Comparison of ENCODE assay signal across 24 cellular contexts in genomic region chr1:76121850-76122249, GRCh38.
"Had no signal": no experiment of that assay in that cellular context is flagged by ENCODE, and none has a peak within 500 bp of the region (broad histone marks: within the 10 kb centered on the region; RNA-seq: fewer than 3 reads in every experiment).

No MANE protein-coding gene starts in this region.

- H3K9me3 ChIP-seq: breast epithelium, colonic mucosa, esophagus squamous epithelium, gastroesophageal sphincter, pancreas, stomach, suprapubic skin, transverse colon had no signal

- H3K36me3 Mint-ChIP-seq: activated CD4-positive, alpha-beta memory T cell treated with anti-CD3 and anti-CD28 coated beads for 36 hours; activated naive CD8-positive, alpha-beta T cell treated with anti-CD3 and anti-CD28 coated beads for 36 hours; natural killer cell treated with Interleukin-12 subunit alpha and Interleukin-12 subunit beta and Interleukin-15 and Interleukin-18, amount 100 ng/mL, for 72 hours; stimulated activated effector memory CD8-positive, alpha-beta T cell treated with anti-CD3 and anti-CD28 coated beads, Interleukin-12 subunit alpha, Interleukin-12 subunit beta, amount 100 ng/mL, for 72 hours had no signal

- H3K27me3 ChIP-seq: breast epithelium, colonic mucosa, dorsolateral prefrontal cortex, esophagus squamous epithelium, gastroesophageal sphincter, pancreas, stomach, suprapubic skin, transverse colon had no signal

- H3K27ac ChIP-seq: breast epithelium, colonic mucosa, dorsolateral prefrontal cortex, esophagus squamous epithelium, gastroesophageal sphincter, pancreas, stomach, suprapubic skin, transverse colon had no signal

- DNase-seq: activated B cell treated with CpG ODN at 0.5 μM for 24 hours; activated CD4-positive, alpha-beta memory T cell treated with anti-CD3 and anti-CD28 coated beads for 36 hours; activated CD4-positive, alpha-beta T cell treated with anti-CD3 and anti-CD28 coated beads for 36 hours; activated naive CD4-positive, alpha-beta T cell treated with Interleukin-2 at 50 U/mL for 16 hours; activated naive CD8-positive, alpha-beta T cell treated with anti-CD3 and anti-CD28 coated beads for 36 hours; activated T-cell treated with anti-CD3 and anti-CD28 coated beads, Interleukin-2, amount 50 U/mL, for 48 hours; colonic mucosa; dorsolateral prefrontal cortex; esophagus squamous epithelium; pancreas; small intestine; stimulated activated CD4-positive, alpha-beta T cell treated with anti-CD3 and anti-CD28 coated beads, Interleukin-2, amount 100 ng/mL, for 24 hours; stomach; T-helper 9 cell; transverse colon had no signal

- H3K4me3 Mint-ChIP-seq: activated B cell treated with CpG ODN at 0.5 μM for 24 hours; activated CD4-positive, alpha-beta memory T cell treated with anti-CD3 and anti-CD28 coated beads for 36 hours; activated CD4-positive, alpha-beta T cell treated with anti-CD3 and anti-CD28 coated beads for 36 hours; activated naive CD8-positive, alpha-beta T cell treated with anti-CD3 and anti-CD28 coated beads for 36 hours; memory B cell; natural killer cell treated with Interleukin-12 subunit alpha and Interleukin-12 subunit beta and Interleukin-15 and Interleukin-18, amount 100 ng/mL, for 72 hours; stimulated activated effector memory CD8-positive, alpha-beta T cell treated with anti-CD3 and anti-CD28 coated beads, Interleukin-12 subunit alpha, Interleukin-12 subunit beta, amount 100 ng/mL, for 72 hours had no signal

- ATAC-seq: activated CD4-positive, alpha-beta T cell treated with anti-CD3 and anti-CD28 coated beads for 36 hours; gastroesophageal sphincter; left lobe of liver; natural killer cell treated with Interleukin-12 subunit alpha and Interleukin-12 subunit beta and Interleukin-15 and Interleukin-18, amount 100 ng/mL, for 72 hours; pancreas; sciatic nerve had no signal

- H3K4me3 ChIP-seq: breast epithelium, colonic mucosa, dorsolateral prefrontal cortex, esophagus squamous epithelium, gastroesophageal sphincter, pancreas, stomach, suprapubic skin, transverse colon had no signal

- FAIRE-seq: keratinocyte, pancreas, small intestine had no signal

- H3K27ac Mint-ChIP-seq: activated B cell treated with CpG ODN at 0.5 μM for 24 hours; activated CD4-positive, alpha-beta memory T cell treated with anti-CD3 and anti-CD28 coated beads for 36 hours; activated CD4-positive, alpha-beta T cell treated with anti-CD3 and anti-CD28 coated beads for 36 hours; activated naive CD8-positive, alpha-beta T cell treated with anti-CD3 and anti-CD28 coated beads for 36 hours; memory B cell; natural killer cell treated with Interleukin-12 subunit alpha and Interleukin-12 subunit beta and Interleukin-15 and Interleukin-18, amount 100 ng/mL, for 72 hours; stimulated activated effector memory CD8-positive, alpha-beta T cell treated with anti-CD3 and anti-CD28 coated beads, Interleukin-12 subunit alpha, Interleukin-12 subunit beta, amount 100 ng/mL, for 72 hours had no signal

- H3K36me3 ChIP-seq: breast epithelium, colonic mucosa, esophagus squamous epithelium, gastroesophageal sphincter, pancreas, stomach, suprapubic skin, transverse colon had no signal

- H3K9me3 Mint-ChIP-seq: activated B cell treated with CpG ODN at 0.5 μM for 24 hours; activated CD4-positive, alpha-beta memory T cell treated with anti-CD3 and anti-CD28 coated beads for 36 hours; activated naive CD8-positive, alpha-beta T cell treated with anti-CD3 and anti-CD28 coated beads for 36 hours; memory B cell; natural killer cell treated with Interleukin-12 subunit alpha and Interleukin-12 subunit beta and Interleukin-15 and Interleukin-18, amount 100 ng/mL, for 72 hours; stimulated activated effector memory CD8-positive, alpha-beta T cell treated with anti-CD3 and anti-CD28 coated beads, Interleukin-12 subunit alpha, Interleukin-12 subunit beta, amount 100 ng/mL, for 72 hours had no signal

- H3K4me1 ChIP-seq: breast epithelium, colonic mucosa, esophagus squamous epithelium, pancreas, suprapubic skin, transverse colon had no signal

- H3K4me1 Mint-ChIP-seq: activated B cell treated with CpG ODN at 0.5 μM for 24 hours; activated CD4-positive, alpha-beta T cell treated with anti-CD3 and anti-CD28 coated beads for 36 hours; activated naive CD8-positive, alpha-beta T cell treated with anti-CD3 and anti-CD28 coated beads for 36 hours; stimulated activated effector memory CD8-positive, alpha-beta T cell treated with anti-CD3 and anti-CD28 coated beads, Interleukin-12 subunit alpha, Interleukin-12 subunit beta, amount 100 ng/mL, for 72 hours had no signal

- H3K27me3 Mint-ChIP-seq: activated B cell treated with CpG ODN at 0.5 μM for 24 hours; activated CD4-positive, alpha-beta memory T cell treated with anti-CD3 and anti-CD28 coated beads for 36 hours; activated CD4-positive, alpha-beta T cell treated with anti-CD3 and anti-CD28 coated beads for 36 hours; activated naive CD8-positive, alpha-beta T cell treated with anti-CD3 and anti-CD28 coated beads for 36 hours had no signal
